ENCODE assay signal across 1 cellular context in the genomic region with DNA sequence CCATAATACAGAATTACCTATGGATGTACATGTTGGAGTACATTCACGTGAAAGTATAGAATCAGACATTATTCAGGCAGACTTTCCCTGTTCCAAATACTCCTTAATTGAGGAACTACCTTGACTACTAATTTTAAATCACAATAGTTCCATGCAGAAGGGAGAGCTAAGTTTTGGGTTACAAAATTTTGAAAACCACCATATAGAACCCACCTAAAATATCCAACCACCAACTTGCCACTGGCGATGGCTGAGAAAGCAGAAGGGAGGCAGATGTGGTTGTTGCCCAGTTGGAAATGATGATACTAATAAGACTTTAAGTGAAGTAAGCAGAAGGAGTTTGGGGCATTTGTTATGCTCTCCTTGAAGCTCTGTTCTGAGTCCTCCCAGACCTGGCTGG.
TF ChIP-seq lines count a peak whose summit lies in the region.

No MANE protein-coding gene starts in this region.

TF ChIP-seq in GM12878, 131 proteins besides CTCF, POLR2A, EP300 and RAD21 (continued from another document):
- TF ChIP-seq, protein P1, sequence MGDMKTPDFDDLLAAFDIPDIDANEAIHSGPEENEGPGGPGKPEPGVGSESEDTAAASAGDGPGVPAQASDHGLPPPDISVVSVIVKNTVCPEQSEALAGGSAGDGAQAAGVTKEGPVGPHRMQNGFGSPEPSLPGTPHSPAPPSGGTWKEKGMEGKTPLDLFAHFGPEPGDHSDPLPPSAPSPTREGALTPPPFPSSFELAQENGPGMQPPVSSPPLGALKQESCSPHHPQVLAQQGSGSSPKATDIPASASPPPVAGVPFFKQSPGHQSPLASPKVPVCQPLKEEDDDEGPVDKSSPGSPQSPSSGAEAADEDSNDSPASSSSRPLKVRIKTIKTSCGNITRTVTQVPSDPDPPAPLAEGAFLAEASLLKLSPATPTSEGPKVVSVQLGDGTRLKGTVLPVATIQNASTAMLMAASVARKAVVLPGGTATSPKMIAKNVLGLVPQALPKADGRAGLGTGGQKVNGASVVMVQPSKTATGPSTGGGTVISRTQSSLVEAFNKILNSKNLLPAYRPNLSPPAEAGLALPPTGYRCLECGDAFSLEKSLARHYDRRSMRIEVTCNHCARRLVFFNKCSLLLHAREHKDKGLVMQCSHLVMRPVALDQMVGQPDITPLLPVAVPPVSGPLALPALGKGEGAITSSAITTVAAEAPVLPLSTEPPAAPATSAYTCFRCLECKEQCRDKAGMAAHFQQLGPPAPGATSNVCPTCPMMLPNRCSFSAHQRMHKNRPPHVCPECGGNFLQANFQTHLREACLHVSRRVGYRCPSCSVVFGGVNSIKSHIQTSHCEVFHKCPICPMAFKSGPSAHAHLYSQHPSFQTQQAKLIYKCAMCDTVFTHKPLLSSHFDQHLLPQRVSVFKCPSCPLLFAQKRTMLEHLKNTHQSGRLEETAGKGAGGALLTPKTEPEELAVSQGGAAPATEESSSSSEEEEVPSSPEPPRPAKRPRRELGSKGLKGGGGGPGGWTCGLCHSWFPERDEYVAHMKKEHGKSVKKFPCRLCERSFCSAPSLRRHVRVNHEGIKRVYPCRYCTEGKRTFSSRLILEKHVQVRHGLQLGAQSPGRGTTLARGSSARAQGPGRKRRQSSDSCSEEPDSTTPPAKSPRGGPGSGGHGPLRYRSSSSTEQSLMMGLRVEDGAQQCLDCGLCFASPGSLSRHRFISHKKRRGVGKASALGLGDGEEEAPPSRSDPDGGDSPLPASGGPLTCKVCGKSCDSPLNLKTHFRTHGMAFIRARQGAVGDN (IDR thresholded peaks at IDR 0.05), result 0 out of 2 replicates have a peak, but pooled peaks have one; percentile 16
- TF ChIP-seq SMAD1 (IDR thresholded peaks at IDR 0.05; ENCODE audit: low read depth, partially characterized antibody) (no peak), MYB (IDR thresholded peaks at IDR 0.05; ENCODE audit: borderline replicate concordance, low read depth, low read length) (no peak), SMARCA5 (IDR thresholded peaks at IDR 0.05) (peak; percentile 64; the same call in 1 of the 2 replicates), TARDBP (IDR thresholded peaks at IDR 0.05; ENCODE audit: borderline replicate concordance) (no peak), CHD1 (IDR thresholded peaks at IDR 0.05; ENCODE audit: low read depth, low read length) (no peak), FOXM1 (IDR thresholded peaks at IDR 0.05; ENCODE audit: low read depth, low read length) (no peak)
- TF ChIP-seq, protein P2, sequence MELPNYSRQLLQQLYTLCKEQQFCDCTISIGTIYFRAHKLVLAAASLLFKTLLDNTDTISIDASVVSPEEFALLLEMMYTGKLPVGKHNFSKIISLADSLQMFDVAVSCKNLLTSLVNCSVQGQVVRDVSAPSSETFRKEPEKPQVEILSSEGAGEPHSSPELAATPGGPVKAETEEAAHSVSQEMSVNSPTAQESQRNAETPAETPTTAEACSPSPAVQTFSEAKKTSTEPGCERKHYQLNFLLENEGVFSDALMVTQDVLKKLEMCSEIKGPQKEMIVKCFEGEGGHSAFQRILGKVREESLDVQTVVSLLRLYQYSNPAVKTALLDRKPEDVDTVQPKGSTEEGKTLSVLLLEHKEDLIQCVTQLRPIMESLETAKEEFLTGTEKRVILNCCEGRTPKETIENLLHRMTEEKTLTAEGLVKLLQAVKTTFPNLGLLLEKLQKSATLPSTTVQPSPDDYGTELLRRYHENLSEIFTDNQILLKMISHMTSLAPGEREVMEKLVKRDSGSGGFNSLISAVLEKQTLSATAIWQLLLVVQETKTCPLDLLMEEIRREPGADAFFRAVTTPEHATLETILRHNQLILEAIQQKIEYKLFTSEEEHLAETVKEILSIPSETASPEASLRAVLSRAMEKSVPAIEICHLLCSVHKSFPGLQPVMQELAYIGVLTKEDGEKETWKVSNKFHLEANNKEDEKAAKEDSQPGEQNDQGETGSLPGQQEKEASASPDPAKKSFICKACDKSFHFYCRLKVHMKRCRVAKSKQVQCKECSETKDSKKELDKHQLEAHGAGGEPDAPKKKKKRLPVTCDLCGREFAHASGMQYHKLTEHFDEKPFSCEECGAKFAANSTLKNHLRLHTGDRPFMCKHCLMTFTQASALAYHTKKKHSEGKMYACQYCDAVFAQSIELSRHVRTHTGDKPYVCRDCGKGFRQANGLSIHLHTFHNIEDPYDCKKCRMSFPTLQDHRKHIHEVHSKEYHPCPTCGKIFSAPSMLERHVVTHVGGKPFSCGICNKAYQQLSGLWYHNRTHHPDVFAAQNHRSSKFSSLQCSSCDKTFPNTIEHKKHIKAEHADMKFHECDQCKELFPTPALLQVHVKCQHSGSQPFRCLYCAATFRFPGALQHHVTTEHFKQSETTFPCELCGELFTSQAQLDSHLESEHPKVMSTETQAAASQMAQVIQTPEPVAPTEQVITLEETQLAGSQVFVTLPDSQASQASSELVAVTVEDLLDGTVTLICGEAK (IDR thresholded peaks at IDR 0.05; ENCODE audit: borderline replicate concordance), result peak; percentile 24; the same call in 1 of the 2 replicates
